Comparison of ENCODE assay signal across 12 cellular contexts in the genomic region with DNA sequence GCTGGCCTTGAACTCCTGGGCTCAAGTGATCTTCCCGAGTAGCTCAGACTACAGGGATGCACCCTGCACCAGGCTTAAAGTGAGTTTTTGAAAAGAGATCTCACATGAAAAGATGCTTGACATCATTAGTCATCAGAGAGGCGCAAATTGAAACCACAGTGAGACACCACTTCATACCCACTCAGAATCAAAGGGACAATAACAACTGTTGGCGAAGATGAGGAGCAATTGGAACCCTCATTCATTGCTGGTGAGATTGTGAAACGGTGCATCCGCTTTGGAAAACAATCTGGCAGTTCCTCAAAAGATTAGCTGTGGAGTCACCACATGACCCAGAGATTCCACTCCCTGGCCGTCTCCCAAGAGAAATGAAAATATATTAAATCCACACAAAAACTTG.
A peak's percentile ranks its signal among the peaks of the same experiment; 100 is the strongest.
DNase-seq lines count a peak whose midpoint lies in the region; ATAC-seq and TF ChIP-seq lines count a peak whose summit lies in the region.
"Had no signal": no experiment of that assay in that cellular context is flagged by ENCODE, and none has a peak within 500 bp of the region (broad histone marks: within the 10 kb centered on the region; RNA-seq: fewer than 3 reads in every experiment).

No MANE protein-coding gene starts in this region.

- POLR2A ChIA-PET in PC-3 (lab: Charles Lee; ENCODE audit: unreplicated experiment), result no interaction called here

- ATAC-seq in natural killer cell treated with Interleukin-12 subunit alpha and Interleukin-12 subunit beta and Interleukin-15 and Interleukin-18, amount 100 ng/mL, for 72 hours, result no peak
- no peak for ATAC-seq in natural killer cell
- ATAC-seq in PC-3, result no peak
- ATAC-seq in upper lobe of right lung, result peak; percentile 13
- no peak for ATAC-seq in GM21447 (IDR thresholded peaks at IDR 0.05; ENCODE audit: unreplicated experiment)

- no peaks in the 10 kb centered on the region for H4K20me1 ChIP-seq in PC-3 (ENCODE audit: low read length)
- no peaks in the 10 kb centered on the region for H4K20me1 ChIP-seq in Karpas-422 (ENCODE audit: insufficient read depth, low read depth, low read length)

- no peak overlapping the region for H3K4me3 Mint-ChIP-seq in natural killer cell treated with Interleukin-12 subunit alpha and Interleukin-12 subunit beta and Interleukin-15 and Interleukin-18, amount 100 ng/mL, for 72 hours
- H3K4me3 Mint-ChIP-seq in natural killer cell (no peak overlapping the region), osteocyte (ENCODE audit: unreplicated experiment) (no peak overlapping the region)

- H3K4me2 ChIP-seq in PC-3 (ENCODE audit: low read length), result no peak overlapping the region
- H3K4me2 ChIP-seq in Karpas-422 (ENCODE audit: low read depth, low read length, poor library complexity, severe bottlenecking), result no peak overlapping the region

- H3K27me3 ChIP-seq in PC-3 (ENCODE audit: low read length), result no peaks in the 10 kb centered on the region
- H3K27me3 ChIP-seq in upper lobe of right lung, result no peaks in the 10 kb centered on the region
- H3K27me3 ChIP-seq in Karpas-422 (ENCODE audit: low read length), result no peaks in the 10 kb centered on the region

- H3F3A ChIP-seq in PC-3 (ENCODE audit: low read length, unreplicated experiment), result no peaks in the 10 kb centered on the region

- H3K27ac Mint-ChIP-seq in natural killer cell treated with Interleukin-12 subunit alpha and Interleukin-12 subunit beta and Interleukin-15 and Interleukin-18, amount 100 ng/mL, for 72 hours, result peak overlapping the region in 1 of 2 donors; percentile 3
- no peak overlapping the region for H3K27ac Mint-ChIP-seq in natural killer cell
- H3K27ac Mint-ChIP-seq in osteocyte (ENCODE audit: unreplicated experiment), result no peak overlapping the region

- H3K79me2 ChIP-seq in PC-3 (ENCODE audit: low read length) (no peaks in the 10 kb centered on the region), Karpas-422 (ENCODE audit: low read length) (no peaks in the 10 kb centered on the region)

- H3K9me2 ChIP-seq in PC-3 (replicated peaks; ENCODE audit: low read length) (no peaks in the 10 kb centered on the region), Karpas-422 (replicated peaks; ENCODE audit: insufficient read depth, low read length) (no peaks in the 10 kb centered on the region)

- H3K4me1 ChIP-seq in PC-3 (ENCODE audit: insufficient read depth, low read length) (peaks cover 19% of the 10 kb centered on the region), upper lobe of right lung (no peaks in the 10 kb centered on the region), Karpas-422 (ENCODE audit: low read length) (no peaks in the 10 kb centered on the region)

- H3K36me3 Mint-ChIP-seq in natural killer cell treated with Interleukin-12 subunit alpha and Interleukin-12 subunit beta and Interleukin-15 and Interleukin-18, amount 100 ng/mL, for 72 hours, result no peaks in the 10 kb centered on the region
- H3K36me3 Mint-ChIP-seq in natural killer cell (no peaks in the 10 kb centered on the region), osteocyte (ENCODE audit: unreplicated experiment) (no peaks in the 10 kb centered on the region)

- H3K36me3 ChIP-seq in PC-3 (ENCODE audit: low read depth, low read length) (no peaks in the 10 kb centered on the region), upper lobe of right lung (no peaks in the 10 kb centered on the region), Karpas-422 (ENCODE audit: insufficient read depth, low read length) (no peaks in the 10 kb centered on the region)

- no peak overlapping the region for H3K9ac ChIP-seq in PC-3 (ENCODE audit: low read length)
- no peak overlapping the region for H3K9ac ChIP-seq in Karpas-422 (ENCODE audit: low read length)

- no peaks in the 10 kb centered on the region for H3K9me3 ChIP-seq in PC-3 (ENCODE audit: low read length)
- H3K9me3 ChIP-seq in upper lobe of right lung, result no peaks in the 10 kb centered on the region
- no peaks in the 10 kb centered on the region for H3K9me3 ChIP-seq in Karpas-422 (ENCODE audit: low read length)

- peaks cover 8 to 9% of the 10 kb centered on the region in 2 donors for H3K4me1 Mint-ChIP-seq in natural killer cell treated with Interleukin-12 subunit alpha and Interleukin-12 subunit beta and Interleukin-15 and Interleukin-18, amount 100 ng/mL, for 72 hours (ENCODE audit: low read depth in 2 of 2)
- H3K4me1 Mint-ChIP-seq in natural killer cell (no peaks in the 10 kb centered on the region), osteocyte (ENCODE audit: unreplicated experiment) (no peaks in the 10 kb centered on the region)

- no peak for TF ChIP-seq CTCF in natural killer cell (IDR thresholded peaks at IDR 0.05)
- no peak for TF ChIP-seq CTCF in PC-3 (conservative IDR thresholded peaks at IDR 0.05; ENCODE audit: low read depth, low read length)
- TF ChIP-seq CTCF in foreskin fibroblast (IDR thresholded peaks at IDR 0.05; ENCODE audit: low read depth, low read length), result no peak
- no peak for TF ChIP-seq CTCF in upper lobe of right lung (IDR thresholded peaks at IDR 0.05)
- no peak for TF ChIP-seq CTCF in osteocyte (IDR thresholded peaks at IDR 0.05)

- intact Hi-C loops in natural killer cell (cut with micrococcal nuclease) (no loop called here), PC-3 (cut with micrococcal nuclease) (loop anchor here (10.0 kb wide), 1 partner anchor 199 kb away; no protein-coding TSS in a partner anchor), upper lobe of right lung (cut with DNase I) (no loop called here)

- H3K27ac ChIP-seq in PC-3 (ENCODE audit: low read length), result no peak overlapping the region
- H3K27ac ChIP-seq in upper lobe of right lung, result no peak overlapping the region
- H3K27ac ChIP-seq in Karpas-422 (ENCODE audit: low read length), result no peak overlapping the region

- CTCF ChIA-PET in PC-3 (lab: Charles Lee), result no interaction called here

- H2AFZ ChIP-seq in PC-3 (ENCODE audit: low read length) (no peak overlapping the region), Karpas-422 (ENCODE audit: low read length) (no peak overlapping the region)

- no peaks in the 10 kb centered on the region for H3K9me3 Mint-ChIP-seq in natural killer cell treated with Interleukin-12 subunit alpha and Interleukin-12 subunit beta and Interleukin-15 and Interleukin-18, amount 100 ng/mL, for 72 hours
- H3K9me3 Mint-ChIP-seq in natural killer cell, result no peaks in the 10 kb centered on the region
- H3K9me3 Mint-ChIP-seq in osteocyte (ENCODE audit: unreplicated experiment), result no peaks in the 10 kb centered on the region

- no peak overlapping the region for H3K4me3 ChIP-seq in PC-3 (ENCODE audit: low read length)
- H3K4me3 ChIP-seq in foreskin fibroblast (ENCODE audit: low read depth in 1 of 2, low read length in 2 of 2), result no peak overlapping the region
- no peak overlapping the region for H3K4me3 ChIP-seq in upper lobe of right lung
- H3K4me3 ChIP-seq in Karpas-422 (ENCODE audit: low read length), result no peak overlapping the region
- H3K4me3 ChIP-seq: skin epidermis had no signal

- BruUV-seq in PC-3 (replicated peaks; lab: Mats Ljungman, UMichigan), result no TSS peak

- peak; percentile 10 for DNase-seq in natural killer cell treated with Interleukin-12 subunit alpha and Interleukin-12 subunit beta and Interleukin-15 and Interleukin-18, amount 100 ng/mL, for 72 hours (ENCODE audit: low spot score)
- no peak for DNase-seq in natural killer cell
- peak; percentile 28 for DNase-seq in PC-3
- DNase-seq in foreskin fibroblast, result peak; percentile 62 to 76
- no peak for DNase-seq in upper lobe of right lung
- no peak for DNase-seq in Karpas-422
- DNase-seq in osteocyte (ENCODE audit: extremely low spot score, unreplicated experiment), result no peak
- DNase-seq: activated naive CD4-positive, alpha-beta T cell treated with Interleukin-2 at 50 U/mL for 16 hours; GOT3; NCI-H446 had no signal

- H3K27me3 Mint-ChIP-seq in natural killer cell treated with Interleukin-12 subunit alpha and Interleukin-12 subunit beta and Interleukin-15 and Interleukin-18, amount 100 ng/mL, for 72 hours, result peaks cover 0 to 3% of the 10 kb centered on the region in 2 donors
- H3K27me3 Mint-ChIP-seq in natural killer cell (ENCODE audit: low read depth in 2 of 2) (no peaks in the 10 kb centered on the region), osteocyte (ENCODE audit: unreplicated experiment) (peaks cover 7% of the 10 kb centered on the region)

Comparison
In these comparisons a context has a peak if more than half of its experiments do, and no peak if none do; other contexts are left out.
1. DNase-seq: peak in natural killer cell treated with Interleukin-12 subunit alpha and Interleukin-12 subunit beta and Interleukin-15 and Interleukin-18, amount 100 ng/mL, for 72 hours (single experiment), PC-3 (single experiment) and foreskin fibroblast (2 of 2); none in natural killer cell (single experiment), upper lobe of right lung (single experiment), Karpas-422 (single experiment) and osteocyte (single experiment).